Comparison of ENCODE assay signal across 1 cellular context in the genomic region with DNA sequence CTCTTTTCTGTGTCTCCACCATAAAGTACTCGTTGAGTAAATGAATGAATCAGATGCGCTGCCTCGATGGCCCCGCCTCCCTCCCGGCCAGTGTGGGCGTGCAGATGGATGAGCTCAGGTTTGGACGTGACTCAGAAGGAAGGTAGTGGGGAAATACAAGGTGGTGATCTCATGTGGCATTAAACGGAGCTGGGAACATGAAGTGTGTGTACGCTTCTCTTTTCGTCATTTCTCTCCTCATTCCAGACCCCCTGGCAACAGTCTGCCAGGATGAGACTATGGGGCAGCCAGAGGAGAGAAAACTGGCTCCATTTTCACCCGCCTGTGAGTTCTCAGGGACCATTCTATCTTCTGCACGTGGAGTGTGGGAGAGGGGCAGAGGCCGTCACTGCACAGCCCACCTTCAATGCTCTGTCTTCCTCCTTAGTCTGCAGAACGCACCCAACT.
A peak's percentile ranks its signal among the peaks of the same experiment; 100 is the strongest.
TF ChIP-seq lines count a peak whose summit lies in the region.

No MANE protein-coding gene starts in this region.

TF ChIP-seq in HEK293, 187 proteins besides CTCF, POLR2A, EP300 and RAD21 (continued from another document and continues in another):
- peak; percentile 81; the same call in 1 of the 2 replicates for TF ChIP-seq ZNF394 (tag by site-specific recombination; IDR thresholded peaks at IDR 0.05; ENCODE audit: borderline replicate concordance)
- TF ChIP-seq SP2 (tag by site-specific recombination; IDR thresholded peaks at IDR 0.05) = peak; percentile 58
- TF ChIP-seq, protein P1, sequence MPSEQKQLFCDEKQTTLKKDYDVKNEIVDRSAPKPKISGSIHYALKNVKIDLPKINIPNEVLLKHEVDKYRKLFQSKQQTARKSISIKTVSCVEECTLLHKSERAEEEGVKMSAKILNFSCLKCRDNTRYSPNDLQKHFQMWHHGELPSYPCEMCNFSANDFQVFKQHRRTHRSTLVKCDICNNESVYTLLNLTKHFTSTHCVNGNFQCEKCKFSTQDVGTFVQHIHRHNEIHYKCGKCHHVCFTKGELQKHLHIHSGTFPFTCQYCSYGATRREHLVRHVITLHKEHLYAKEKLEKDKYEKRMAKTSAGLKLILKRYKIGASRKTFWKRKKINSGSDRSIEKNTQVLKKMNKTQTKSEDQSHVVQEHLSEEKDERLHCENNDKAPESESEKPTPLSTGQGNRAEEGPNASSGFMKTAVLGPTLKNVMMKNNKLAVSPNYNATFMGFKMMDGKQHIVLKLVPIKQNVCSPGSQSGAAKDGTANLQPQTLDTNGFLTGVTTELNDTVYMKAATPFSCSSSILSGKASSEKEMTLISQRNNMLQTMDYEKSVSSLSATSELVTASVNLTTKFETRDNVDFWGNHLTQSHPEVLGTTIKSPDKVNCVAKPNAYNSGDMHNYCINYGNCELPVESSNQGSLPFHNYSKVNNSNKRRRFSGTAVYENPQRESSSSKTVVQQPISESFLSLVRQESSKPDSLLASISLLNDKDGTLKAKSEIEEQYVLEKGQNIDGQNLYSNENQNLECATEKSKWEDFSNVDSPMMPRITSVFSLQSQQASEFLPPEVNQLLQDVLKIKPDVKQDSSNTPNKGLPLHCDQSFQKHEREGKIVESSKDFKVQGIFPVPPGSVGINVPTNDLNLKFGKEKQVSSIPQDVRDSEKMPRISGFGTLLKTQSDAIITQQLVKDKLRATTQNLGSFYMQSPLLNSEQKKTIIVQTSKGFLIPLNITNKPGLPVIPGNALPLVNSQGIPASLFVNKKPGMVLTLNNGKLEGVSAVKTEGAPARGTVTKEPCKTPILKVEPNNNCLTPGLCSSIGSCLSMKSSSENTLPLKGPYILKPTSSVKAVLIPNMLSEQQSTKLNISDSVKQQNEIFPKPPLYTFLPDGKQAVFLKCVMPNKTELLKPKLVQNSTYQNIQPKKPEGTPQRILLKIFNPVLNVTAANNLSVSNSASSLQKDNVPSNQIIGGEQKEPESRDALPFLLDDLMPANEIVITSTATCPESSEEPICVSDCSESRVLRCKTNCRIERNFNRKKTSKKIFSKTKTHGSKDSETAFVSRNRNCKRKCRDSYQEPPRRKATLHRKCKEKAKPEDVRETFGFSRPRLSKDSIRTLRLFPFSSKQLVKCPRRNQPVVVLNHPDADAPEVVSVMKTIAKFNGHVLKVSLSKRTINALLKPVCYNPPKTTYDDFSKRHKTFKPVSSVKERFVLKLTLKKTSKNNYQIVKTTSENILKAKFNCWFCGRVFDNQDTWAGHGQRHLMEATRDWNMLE (tag by site-specific recombination; conservative IDR thresholded peaks at IDR 0.05; ENCODE audit: low read depth) = no peak
- TF ChIP-seq YY2 (tag by site-specific recombination; IDR thresholded peaks at IDR 0.05) = no peak
- TF ChIP-seq SP7 (tag by site-specific recombination; IDR thresholded peaks at IDR 0.05) = peak; percentile 80
- TF ChIP-seq ZNF404 (tag by site-specific recombination; IDR thresholded peaks at IDR 0.05) = no peak
- peak; percentile 78; the same call in 1 of the 2 replicates for TF ChIP-seq KLF16 (tag by site-specific recombination; IDR thresholded peaks at IDR 0.05)
- no peak for TF ChIP-seq ZNF184 (tag by site-specific recombination; IDR thresholded peaks at IDR 0.05)
- TF ChIP-seq ZNF350 (tag by site-specific recombination; IDR thresholded peaks at IDR 0.05) = no peak
- TF ChIP-seq, protein P2, sequence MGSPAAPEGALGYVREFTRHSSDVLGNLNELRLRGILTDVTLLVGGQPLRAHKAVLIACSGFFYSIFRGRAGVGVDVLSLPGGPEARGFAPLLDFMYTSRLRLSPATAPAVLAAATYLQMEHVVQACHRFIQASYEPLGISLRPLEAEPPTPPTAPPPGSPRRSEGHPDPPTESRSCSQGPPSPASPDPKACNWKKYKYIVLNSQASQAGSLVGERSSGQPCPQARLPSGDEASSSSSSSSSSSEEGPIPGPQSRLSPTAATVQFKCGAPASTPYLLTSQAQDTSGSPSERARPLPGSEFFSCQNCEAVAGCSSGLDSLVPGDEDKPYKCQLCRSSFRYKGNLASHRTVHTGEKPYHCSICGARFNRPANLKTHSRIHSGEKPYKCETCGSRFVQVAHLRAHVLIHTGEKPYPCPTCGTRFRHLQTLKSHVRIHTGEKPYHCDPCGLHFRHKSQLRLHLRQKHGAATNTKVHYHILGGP (tag by site-specific recombination; IDR thresholded peaks at IDR 0.05) = no peak
- TF ChIP-seq ZNF660 (tag by site-specific recombination; IDR thresholded peaks at IDR 0.05) = peak; percentile 86
- TF ChIP-seq ZBTB21 (tag by site-specific recombination; IDR thresholded peaks at IDR 0.05) = peak; percentile 91
- no peak for TF ChIP-seq ZNF37A (tag by site-specific recombination; IDR thresholded peaks at IDR 0.05)
- no peak for TF ChIP-seq ZNF792 (tag by site-specific recombination; IDR thresholded peaks at IDR 0.05)
- peak; percentile 88 for TF ChIP-seq ATF2 (tag by site-specific recombination; IDR thresholded peaks at IDR 0.05; ENCODE audit: low read depth)
- no peak for TF ChIP-seq REPIN1 (tag by site-specific recombination; IDR thresholded peaks at IDR 0.05; ENCODE audit: low read depth)
- TF ChIP-seq ZFHX2 (tag by site-specific recombination; conservative IDR thresholded peaks at IDR 0.05) = peak; percentile 93
- 0 out of 2 replicates have a peak, but pooled peaks have one; percentile 8 for TF ChIP-seq ZNF335 (tag by site-specific recombination; conservative IDR thresholded peaks at IDR 0.05)
- no peak for TF ChIP-seq MEIS1 (CRISPR knock-in tag; IDR thresholded peaks at IDR 0.05; ENCODE audit: borderline replicate concordance)
- TF ChIP-seq, protein P3, sequence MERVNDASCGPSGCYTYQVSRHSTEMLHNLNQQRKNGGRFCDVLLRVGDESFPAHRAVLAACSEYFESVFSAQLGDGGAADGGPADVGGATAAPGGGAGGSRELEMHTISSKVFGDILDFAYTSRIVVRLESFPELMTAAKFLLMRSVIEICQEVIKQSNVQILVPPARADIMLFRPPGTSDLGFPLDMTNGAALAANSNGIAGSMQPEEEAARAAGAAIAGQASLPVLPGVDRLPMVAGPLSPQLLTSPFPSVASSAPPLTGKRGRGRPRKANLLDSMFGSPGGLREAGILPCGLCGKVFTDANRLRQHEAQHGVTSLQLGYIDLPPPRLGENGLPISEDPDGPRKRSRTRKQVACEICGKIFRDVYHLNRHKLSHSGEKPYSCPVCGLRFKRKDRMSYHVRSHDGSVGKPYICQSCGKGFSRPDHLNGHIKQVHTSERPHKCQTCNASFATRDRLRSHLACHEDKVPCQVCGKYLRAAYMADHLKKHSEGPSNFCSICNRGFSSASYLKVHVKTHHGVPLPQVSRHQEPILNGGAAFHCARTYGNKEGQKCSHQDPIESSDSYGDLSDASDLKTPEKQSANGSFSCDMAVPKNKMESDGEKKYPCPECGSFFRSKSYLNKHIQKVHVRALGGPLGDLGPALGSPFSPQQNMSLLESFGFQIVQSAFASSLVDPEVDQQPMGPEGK (tag by site-specific recombination; IDR thresholded peaks at IDR 0.05) = peak; percentile 69; the same call in 1 of the 2 replicates
- TF ChIP-seq KLF17 (tag by site-specific recombination; IDR thresholded peaks at IDR 0.05) = peak; percentile 49; the same call in 1 of the 2 replicates
- TF ChIP-seq GLIS1 (tag by site-specific recombination; IDR thresholded peaks at IDR 0.05) = peak; percentile 64
- no peak for TF ChIP-seq HOXC10 (CRISPR knock-in tag; IDR thresholded peaks at IDR 0.05)
- peak; percentile 23; the same call in 1 of the 2 replicates for TF ChIP-seq ZNF639 (tag by site-specific recombination; IDR thresholded peaks at IDR 0.05)
- peak; percentile 91 for TF ChIP-seq KLF9 (tag by site-specific recombination; IDR thresholded peaks at IDR 0.05; ENCODE audit: low read depth)
- peak; percentile 96 for TF ChIP-seq ZNF629 (tag by site-specific recombination; IDR thresholded peaks at IDR 0.05)
- TF ChIP-seq ZNF555 (tag by site-specific recombination; conservative IDR thresholded peaks at IDR 0.05) = no peak
- TF ChIP-seq ZNF621 (tag by site-specific recombination; IDR thresholded peaks at IDR 0.05) = no peak
- no peak for TF ChIP-seq ZNF585B (tag by site-specific recombination; IDR thresholded peaks at IDR 0.05)
- peak; percentile 66; the same call in 1 of the 2 replicates for TF ChIP-seq KLF10 (tag by site-specific recombination; IDR thresholded peaks at IDR 0.05)
- no peak for TF ChIP-seq ZNF670 (tag by site-specific recombination; IDR thresholded peaks at IDR 0.05; ENCODE audit: low read depth)
- TF ChIP-seq MYNN (tag by site-specific recombination; IDR thresholded peaks at IDR 0.05; ENCODE audit: borderline replicate concordance) = no peak
- 0 out of 2 replicates have a peak, but pooled peaks have one; percentile 43 for TF ChIP-seq ZFP69B (tag by site-specific recombination; IDR thresholded peaks at IDR 0.05)
- TF ChIP-seq, protein P4, sequence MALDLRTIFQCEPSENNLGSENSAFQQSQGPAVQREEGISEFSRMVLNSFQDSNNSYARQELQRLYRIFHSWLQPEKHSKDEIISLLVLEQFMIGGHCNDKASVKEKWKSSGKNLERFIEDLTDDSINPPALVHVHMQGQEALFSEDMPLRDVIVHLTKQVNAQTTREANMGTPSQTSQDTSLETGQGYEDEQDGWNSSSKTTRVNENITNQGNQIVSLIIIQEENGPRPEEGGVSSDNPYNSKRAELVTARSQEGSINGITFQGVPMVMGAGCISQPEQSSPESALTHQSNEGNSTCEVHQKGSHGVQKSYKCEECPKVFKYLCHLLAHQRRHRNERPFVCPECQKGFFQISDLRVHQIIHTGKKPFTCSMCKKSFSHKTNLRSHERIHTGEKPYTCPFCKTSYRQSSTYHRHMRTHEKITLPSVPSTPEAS (tag by site-specific recombination; IDR thresholded peaks at IDR 0.05) = no peak
- peak; percentile 26; the same call in 1 of the 2 replicates for TF ChIP-seq ZNF2 (tag by site-specific recombination; IDR thresholded peaks at IDR 0.05)
- TF ChIP-seq ZEB2 (tag by site-specific recombination; IDR thresholded peaks at IDR 0.05) = peak; percentile 85
- peak; percentile 65 for TF ChIP-seq ZBTB17 (tag by site-specific recombination; IDR thresholded peaks at IDR 0.05)
- TF ChIP-seq, protein P5, sequence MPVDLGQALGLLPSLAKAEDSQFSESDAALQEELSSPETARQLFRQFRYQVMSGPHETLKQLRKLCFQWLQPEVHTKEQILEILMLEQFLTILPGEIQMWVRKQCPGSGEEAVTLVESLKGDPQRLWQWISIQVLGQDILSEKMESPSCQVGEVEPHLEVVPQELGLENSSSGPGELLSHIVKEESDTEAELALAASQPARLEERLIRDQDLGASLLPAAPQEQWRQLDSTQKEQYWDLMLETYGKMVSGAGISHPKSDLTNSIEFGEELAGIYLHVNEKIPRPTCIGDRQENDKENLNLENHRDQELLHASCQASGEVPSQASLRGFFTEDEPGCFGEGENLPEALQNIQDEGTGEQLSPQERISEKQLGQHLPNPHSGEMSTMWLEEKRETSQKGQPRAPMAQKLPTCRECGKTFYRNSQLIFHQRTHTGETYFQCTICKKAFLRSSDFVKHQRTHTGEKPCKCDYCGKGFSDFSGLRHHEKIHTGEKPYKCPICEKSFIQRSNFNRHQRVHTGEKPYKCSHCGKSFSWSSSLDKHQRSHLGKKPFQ (tag by site-specific recombination; IDR thresholded peaks at IDR 0.05) = no peak
- TF ChIP-seq INSM2 (tag by site-specific recombination; IDR thresholded peaks at IDR 0.05) = peak; percentile 60; the same call in 1 of the 2 replicates
- TF ChIP-seq ZNF610 (tag by site-specific recombination; IDR thresholded peaks at IDR 0.05; ENCODE audit: borderline replicate concordance) = no peak
- no peak for TF ChIP-seq HOXA7 (CRISPR knock-in tag; IDR thresholded peaks at IDR 0.05; ENCODE audit: borderline replicate concordance)
- TF ChIP-seq ZSCAN30 (tag by site-specific recombination; IDR thresholded peaks at IDR 0.05) = no peak
